9 cellular contexts compared by ENCODE assay signal in the genomic region with DNA sequence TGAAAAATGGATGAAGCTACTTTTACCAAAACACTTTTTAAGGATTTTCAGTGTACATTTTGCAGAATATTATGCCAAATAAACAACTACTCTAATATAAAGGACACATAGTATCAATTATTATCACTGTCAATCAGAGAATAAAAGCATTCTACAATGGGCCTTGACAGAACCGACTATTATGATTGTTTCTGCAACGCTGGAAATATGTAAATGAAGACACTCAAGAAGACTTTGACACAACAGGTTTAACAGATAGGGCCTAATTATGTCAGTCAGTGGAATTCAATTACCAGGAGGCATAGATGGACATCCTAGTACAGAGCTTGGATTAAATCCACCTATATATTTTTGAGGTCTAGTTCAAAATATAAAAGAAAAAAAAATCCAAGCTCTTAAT. TPM values are rescaled to one million over a fixed set of nuclear protein-coding genes. Genes with fewer than 3 reads are reported as not detected.
"Had no signal": no experiment of that assay in that cellular context is flagged by ENCODE, and none has a peak within 500 bp of the region (broad histone marks: within the 10 kb centered on the region; RNA-seq: fewer than 3 reads in every experiment).

No MANE protein-coding gene starts in this region.

- H3K27ac ChIP-seq: GM23248, HL-60 had no signal

- H2AFZ ChIP-seq: GM23248 had no signal

- H3K4me1 ChIP-seq: HAP-1 had no signal

- H3K9ac ChIP-seq: GM23248 had no signal

- DNase-seq: GM23248, GOT3, H7, HFFc6, KG1 had no signal

- H3K4me3 ChIP-seq: GM23248, HAP-1 had no signal

- H3K9me3 ChIP-seq: HAP-1 had no signal

- H3K36me3 ChIP-seq: HAP-1 had no signal

- ATAC-seq: HCT116, HepG2 had no signal

RNA-seq across cellular contexts. Expression of a gene that starts 58.7 kb away (rescaled TPM):
- total RNA-seq: GM23248, HFFc6 had no signal
- polyA plus RNA-seq: GM23248 had no signal
